Comparison of ENCODE assay signal across 28 cellular contexts in the genomic region with DNA sequence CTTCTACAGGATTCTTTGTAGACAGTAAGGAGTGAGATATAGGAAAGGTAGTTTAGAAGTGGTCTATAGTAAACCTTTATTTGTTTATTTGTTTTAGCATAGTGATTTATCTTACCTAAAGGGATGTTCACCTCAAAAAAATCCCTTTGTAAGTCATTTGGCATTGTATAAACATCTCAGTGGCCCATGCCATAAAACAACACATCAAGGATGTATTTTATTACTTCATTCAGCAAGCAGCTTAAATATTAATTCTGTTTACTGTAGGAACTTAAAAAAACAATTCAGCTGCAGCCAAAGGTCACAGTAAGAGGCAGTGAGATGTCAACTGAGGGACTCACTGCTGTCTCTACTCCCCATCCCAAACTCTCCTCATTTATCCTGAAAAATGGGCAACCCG.
"Had no signal": no experiment of that assay in that cellular context is flagged by ENCODE, and none has a peak within 500 bp of the region (broad histone marks: within the 10 kb centered on the region; RNA-seq: fewer than 3 reads in every experiment).

No MANE protein-coding gene starts in this region.

- H3K36me3 ChIP-seq: ascending aorta, cardiac muscle cell had no signal

- H3K9me3 ChIP-seq: ascending aorta had no signal

- H3K27me3 ChIP-seq: ascending aorta, cardiac muscle cell had no signal

- H3K4me1 ChIP-seq: ascending aorta had no signal

- ATAC-seq: activated CD8-positive, alpha-beta memory T cell treated with anti-CD3 and anti-CD28 coated beads, Interleukin-2, amount 10 ng/mL, durations not matched to agents 7 days and 5 days; activated CD8-positive, alpha-beta T cell treated with anti-CD3 and anti-CD28 coated beads, Interleukin-2, amount 10 ng/mL, durations not matched to agents 7 days and 5 days; activated naive CD8-positive, alpha-beta T cell treated with anti-CD3 and anti-CD28 coated beads, Interleukin-2, amount 50 U/mL, for 24 hours had no signal

- H3K27ac ChIP-seq: ascending aorta, cardiac muscle cell, VCaP had no signal

- DNase-seq: activated B cell treated with CpG ODN at 0.5 μM for 24 hours; activated CD4-positive, alpha-beta memory T cell treated with anti-CD3 and anti-CD28 coated beads, Interleukin-2, amount 10 ng/mL, durations not matched to agents 7 days and 5 days; activated CD4-positive, alpha-beta T cell treated with anti-CD3 and anti-CD28 coated beads for 4 hours; activated CD4-positive, alpha-beta T cell treated with anti-CD3 and anti-CD28 coated beads, Interleukin-2, amount 10 ng/mL, durations not matched to agents 24 days and 14 days; activated CD4-positive, alpha-beta T cell treated with anti-CD3 and anti-CD28 coated beads, Interleukin-2, amount 50 U/mL, for 1 hour; activated CD4-positive, alpha-beta T cell treated with anti-CD3 and anti-CD28 coated beads, Interleukin-2, amount 50 U/mL, for 4 hours; activated CD4-positive, CD25-positive, alpha-beta regulatory T cell treated with anti-CD3 and anti-CD28 coated beads, Interleukin-2, amount 50 U/mL, for 72 hours; activated CD8-positive, alpha-beta memory T cell treated with anti-CD3 and anti-CD28 coated beads for 24 hours; activated CD8-positive, alpha-beta memory T cell treated with anti-CD3 and anti-CD28 coated beads, Interleukin-2, amount 10 ng/mL, durations not matched to agents 7 days and 5 days; activated CD8-positive, alpha-beta memory T cell treated with anti-CD3 and anti-CD28 coated beads, Interleukin-2, amount 50 U/mL, for 48 hours; activated CD8-positive, alpha-beta T cell treated with anti-CD3 and anti-CD28 coated beads, Interleukin-2, amount 10 ng/mL, durations not matched to agents 7 days and 5 days; activated effector memory CD4-positive, alpha-beta T cell treated with Interleukin-2 at 50 U/mL for 16 hours; activated gamma-delta T cell; activated naive CD4-positive, alpha-beta T cell treated with anti-CD3 and anti-CD28 coated beads, Interleukin-2, amount 10 ng/mL, durations not matched to agents 7 days and 5 days; activated naive CD4-positive, alpha-beta T cell treated with Interleukin-2 at 50 U/mL for 16 hours; activated naive CD8-positive, alpha-beta T cell treated with anti-CD3 and anti-CD28 coated beads, Interleukin-2, amount 10 ng/mL, durations not matched to agents 7 days and 5 days; activated naive CD8-positive, alpha-beta T cell treated with anti-CD3 and anti-CD28 coated beads, Interleukin-2, amount 50 U/mL, for 24 hours; activated T-cell treated with anti-CD3 and anti-CD28 coated beads, Interleukin-2, amount 50 U/mL, for 24 hours; activated T-cell treated with anti-CD3 and anti-CD28 coated beads, Interleukin-2, amount 50 U/mL, for 48 hours; amygdala; anterior cingulate cortex; caudate nucleus; cerebellar nuclear complex; T-helper 2 cell; T-helper 9 cell had no signal

- H3K4me3 ChIP-seq: ascending aorta, cardiac muscle cell had no signal
